ENCODE assay signal across 11 cellular contexts in genomic region chr1:78070758-78071157, GRCh38. TPM values are rescaled to one million over a fixed set of nuclear protein-coding genes. Genes with fewer than 3 reads are reported as not detected.
DNase-seq lines count a peak whose midpoint lies in the region; ATAC-seq and TF ChIP-seq lines count a peak whose summit lies in the region.
"Had no signal": no experiment of that assay in that cellular context is flagged by ENCODE, and none has a peak within 500 bp of the region (broad histone marks: within the 10 kb centered on the region; RNA-seq: fewer than 3 reads in every experiment).

No MANE protein-coding gene starts in this region.

- H3K18ac ChIP-seq in mesendoderm (ENCODE audit: low read length): no peak overlapping the region

- no peak overlapping the region for H3K4ac ChIP-seq in mesendoderm (ENCODE audit: low read depth, low read length)

- H4K8ac ChIP-seq in mesendoderm (ENCODE audit: low read depth, low read length): no peak overlapping the region

- H3K9me3 ChIP-seq in mammary epithelial cell (replicated peaks; ENCODE audit: insufficient read depth, low read length) (no peaks in the 10 kb centered on the region), neural cell (ENCODE audit: low read length) (no peaks in the 10 kb centered on the region)

- H3K79me1 ChIP-seq in mesendoderm (ENCODE audit: low read length): no peaks in the 10 kb centered on the region

- no peaks in the 10 kb centered on the region for H3F3A ChIP-seq in neural cell (ENCODE audit: insufficient read depth, low read length, poor library complexity, severe bottlenecking)

- H3K4me2 ChIP-seq in mammary epithelial cell (ENCODE audit: insufficient read depth, low read depth, low read length) (peak overlapping the region; percentile 45), neural cell (ENCODE audit: low read length) (peak overlapping the region; percentile 17), mesendoderm (ENCODE audit: low read length) (no peak overlapping the region)
- H3K4me2 ChIP-seq: KMS-11 had no signal

- H3K9me2 ChIP-seq in neural cell (ENCODE audit: insufficient read depth, low read length): no peaks in the 10 kb centered on the region

- 4% methylated on average over 2 of the region's 2 CpGs for WGBS in mammary epithelial cell (ENCODE audit: low coverage, missing lambda C conversion rate)
- WGBS in mesendoderm (ENCODE audit: extremely low coverage, insufficient coverage, low lambda C conversion rate): no CpG with 5 or more reads among the region's 2 CpGs

- dilution Hi-C loops in mammary epithelial cell (cut with HindIII; ENCODE audit: low sequenced_read_pairs): no loop called here

- intact Hi-C loops in mammary epithelial cell (cut with micrococcal nuclease): loop anchor here (2.0 kb wide), 1 partner anchor 66 kb away; the partner anchor contains the start of gene DNAJB4

- H3K27me3 ChIP-seq in mammary epithelial cell (ENCODE audit: insufficient read depth, low read length) (no peaks in the 10 kb centered on the region), neural cell (ENCODE audit: insufficient read depth, low read depth, low read length) (no peaks in the 10 kb centered on the region), mesendoderm (ENCODE audit: insufficient read depth, low read length, poor library complexity) (no peaks in the 10 kb centered on the region)

- H3K4me1 ChIP-seq in mammary epithelial cell (ENCODE audit: insufficient read depth, low read length): peaks cover 21% of the 10 kb centered on the region
- H3K4me1 ChIP-seq in mesendoderm (ENCODE audit: control insufficient read depth, low read depth, low read length): no peaks in the 10 kb centered on the region

- TF ChIP-seq CTCF in mammary epithelial cell (conservative IDR thresholded peaks at IDR 0.05 in 1 of 2, IDR thresholded peaks at IDR 0.05 in 1 of 2; ENCODE audit: extremely low read depth in 1 of 2, insufficient read depth in 1 of 2, low read depth in 1 of 2, low read length in 2 of 2) (no peak), neural cell (IDR thresholded peaks at IDR 0.05; ENCODE audit: poor library complexity, severe bottlenecking) (no peak)

- H3K27ac ChIP-seq in mammary epithelial cell (ENCODE audit: insufficient read depth, low read depth, low read length) (peak overlapping the region; percentile 62), neural cell (ENCODE audit: low read length) (peak overlapping the region; percentile 43), mesendoderm (ENCODE audit: low read depth, low read length) (no peak overlapping the region)
- H3K27ac ChIP-seq: KMS-11 had no signal

- no peak overlapping the region for H2BK5ac ChIP-seq in mesendoderm (ENCODE audit: low read length)

- H3K79me2 ChIP-seq in mammary epithelial cell (ENCODE audit: insufficient read depth, low read length): no peaks in the 10 kb centered on the region
- no peaks in the 10 kb centered on the region for H3K79me2 ChIP-seq in neural cell (replicated peaks; ENCODE audit: insufficient read depth, low read length)
- no peaks in the 10 kb centered on the region for H3K79me2 ChIP-seq in mesendoderm (ENCODE audit: control insufficient read depth, insufficient read depth, low read length)

- no peak overlapping the region for H2AK5ac ChIP-seq in mesendoderm (ENCODE audit: low read length)

- TF ChIP-seq EP300 in neural cell (conservative IDR thresholded peaks at IDR 0.05; ENCODE audit: poor library complexity, severe bottlenecking): no peak

- no peaks in the 10 kb centered on the region for H4K20me1 ChIP-seq in mammary epithelial cell (ENCODE audit: insufficient read depth, low read length)
- no peaks in the 10 kb centered on the region for H4K20me1 ChIP-seq in neural cell (ENCODE audit: insufficient read depth)

- H3K23ac ChIP-seq in mesendoderm (ENCODE audit: low read length): no peak overlapping the region

- H2BK120ac ChIP-seq in mesendoderm (ENCODE audit: low read depth, low read length): no peak overlapping the region

- no peak overlapping the region for H2BK15ac ChIP-seq in mesendoderm (replicated peaks; ENCODE audit: low read depth)

- H2AFZ ChIP-seq in mammary epithelial cell (ENCODE audit: low read depth, low read length) (no peak overlapping the region), neural cell (ENCODE audit: low read depth, low read length) (no peak overlapping the region)

- no TSS peak for BruUV-seq in mammary epithelial cell (replicated peaks; lab: Mats Ljungman, UMichigan)

- in situ Hi-C loops in mammary epithelial cell (cut with MboI; ENCODE audit: low sequenced_read_pairs in 2 of 2): no loop called here

- H3K4me3 ChIP-seq in mammary epithelial cell (replicated peaks in 1 of 3; ENCODE audit: insufficient read depth in 1 of 3, low read depth in 2 of 3, low read length in 3 of 3): no peak overlapping the region
- H3K4me3 ChIP-seq in neural cell (ENCODE audit: low read length): no peak overlapping the region
- H3K4me3 ChIP-seq in mesendoderm (ENCODE audit: low read length): no peak overlapping the region

- no peak for TF ChIP-seq POLR2A in GM18505 (IDR thresholded peaks at IDR 0.05; ENCODE audit: borderline replicate concordance, extremely low read depth, insufficient read depth, insufficient read length)

- peak; percentile 90 for DNase-seq in mammary epithelial cell
- DNase-seq in midbrain (lab: John Stamatoyannopoulos, UW): no peak
- no peak for DNase-seq in mesendoderm
- no peak for DNase-seq in NCI-H524 (lab: John Stamatoyannopoulos, UW)
- DNase-seq in NCI-H82 treated with DMSO at 0.1 percent for 48 hours (lab: John Stamatoyannopoulos, UW; ENCODE audit: unreplicated experiment): no peak
- DNase-seq: T-helper 9 cell had no signal

- no peak overlapping the region for H4K5ac ChIP-seq in mesendoderm (ENCODE audit: low read length)

- no peaks in the 10 kb centered on the region for H3K36me3 ChIP-seq in mammary epithelial cell (ENCODE audit: insufficient read depth, low read length)
- H3K36me3 ChIP-seq in neural cell (ENCODE audit: insufficient read depth, low read length): no peaks in the 10 kb centered on the region
- no peaks in the 10 kb centered on the region for H3K36me3 ChIP-seq in mesendoderm (ENCODE audit: control insufficient read depth, insufficient read depth, low read length)

- no peak for TF ChIP-seq RAD21 in neural cell (conservative IDR thresholded peaks at IDR 0.05)

- H3K56ac ChIP-seq in mesendoderm (ENCODE audit: low read length): no peak overlapping the region

- peak; percentile 92 for ATAC-seq in GM18505 (IDR thresholded peaks at IDR 0.05; ENCODE audit: unreplicated experiment)
- peak; percentile 77 for ATAC-seq in HG03060 (IDR thresholded peaks at IDR 0.05; ENCODE audit: low read depth, unreplicated experiment)

- CTCF ChIA-PET in mammary epithelial cell (lab: Charles Lee; ENCODE audit: low non-redundant PET): no interaction called here

- no peak overlapping the region for H3K9ac ChIP-seq in mammary epithelial cell (ENCODE audit: insufficient read depth, low read length)
- H3K9ac ChIP-seq in neural cell (ENCODE audit: low read length): no peak overlapping the region
- no peak overlapping the region for H3K9ac ChIP-seq in mesendoderm (ENCODE audit: low read length)
- H3K9ac ChIP-seq: KMS-11 had no signal

TF ChIP-seq in neural cell, 6 proteins besides CTCF, POLR2A, EP300 and RAD21:
- TF ChIP-seq, protein P1, sequence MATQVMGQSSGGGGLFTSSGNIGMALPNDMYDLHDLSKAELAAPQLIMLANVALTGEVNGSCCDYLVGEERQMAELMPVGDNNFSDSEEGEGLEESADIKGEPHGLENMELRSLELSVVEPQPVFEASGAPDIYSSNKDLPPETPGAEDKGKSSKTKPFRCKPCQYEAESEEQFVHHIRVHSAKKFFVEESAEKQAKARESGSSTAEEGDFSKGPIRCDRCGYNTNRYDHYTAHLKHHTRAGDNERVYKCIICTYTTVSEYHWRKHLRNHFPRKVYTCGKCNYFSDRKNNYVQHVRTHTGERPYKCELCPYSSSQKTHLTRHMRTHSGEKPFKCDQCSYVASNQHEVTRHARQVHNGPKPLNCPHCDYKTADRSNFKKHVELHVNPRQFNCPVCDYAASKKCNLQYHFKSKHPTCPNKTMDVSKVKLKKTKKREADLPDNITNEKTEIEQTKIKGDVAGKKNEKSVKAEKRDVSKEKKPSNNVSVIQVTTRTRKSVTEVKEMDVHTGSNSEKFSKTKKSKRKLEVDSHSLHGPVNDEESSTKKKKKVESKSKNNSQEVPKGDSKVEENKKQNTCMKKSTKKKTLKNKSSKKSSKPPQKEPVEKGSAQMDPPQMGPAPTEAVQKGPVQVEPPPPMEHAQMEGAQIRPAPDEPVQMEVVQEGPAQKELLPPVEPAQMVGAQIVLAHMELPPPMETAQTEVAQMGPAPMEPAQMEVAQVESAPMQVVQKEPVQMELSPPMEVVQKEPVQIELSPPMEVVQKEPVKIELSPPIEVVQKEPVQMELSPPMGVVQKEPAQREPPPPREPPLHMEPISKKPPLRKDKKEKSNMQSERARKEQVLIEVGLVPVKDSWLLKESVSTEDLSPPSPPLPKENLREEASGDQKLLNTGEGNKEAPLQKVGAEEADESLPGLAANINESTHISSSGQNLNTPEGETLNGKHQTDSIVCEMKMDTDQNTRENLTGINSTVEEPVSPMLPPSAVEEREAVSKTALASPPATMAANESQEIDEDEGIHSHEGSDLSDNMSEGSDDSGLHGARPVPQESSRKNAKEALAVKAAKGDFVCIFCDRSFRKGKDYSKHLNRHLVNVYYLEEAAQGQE (IDR thresholded peaks at IDR 0.05; ENCODE audit: borderline replicate concordance): no peak
- TF ChIP-seq MXI1 (conservative IDR thresholded peaks at IDR 0.05; ENCODE audit: poor library complexity, severe bottlenecking) (no peak), SMC3 (conservative IDR thresholded peaks at IDR 0.05; ENCODE audit: poor library complexity) (no peak), TAF1 (IDR thresholded peaks at IDR 0.05; ENCODE audit: low read depth) (no peak), EZH2 (IDR thresholded peaks at IDR 0.05; ENCODE audit: borderline replicate concordance, insufficient read depth, low read length, poor library complexity, severe bottlenecking) (no peak), POLR2AphosphoS5 (IDR thresholded peaks at IDR 0.05) (no peak)

RNA-seq across cellular contexts. Expression of gene GIPC2, which starts 25.0 kb away (rescaled TPM):
- total RNA-seq in mammary epithelial cell: under 1 TPM in 1 of 2 donors, not detected in 1; under 0.01 TPM
- polyA plus RNA-seq in mammary epithelial cell: not detected
- polyA minus RNA-seq in mammary epithelial cell: not detected
- 0.72 and 1.3 TPM in 2 replicates for polyA plus RNA-seq in neural cell
- 0.58 and 0.73 TPM in 2 replicates for polyA minus RNA-seq in neural cell
- polyA plus RNA-seq in mesendoderm (2013, experiment 1 of 2): 0.18 TPM
- 0.17 TPM for polyA plus RNA-seq in mesendoderm (2013, experiment 2 of 2)
- total RNA-seq: neural crest cell had no signal
